In the genomic region with DNA sequence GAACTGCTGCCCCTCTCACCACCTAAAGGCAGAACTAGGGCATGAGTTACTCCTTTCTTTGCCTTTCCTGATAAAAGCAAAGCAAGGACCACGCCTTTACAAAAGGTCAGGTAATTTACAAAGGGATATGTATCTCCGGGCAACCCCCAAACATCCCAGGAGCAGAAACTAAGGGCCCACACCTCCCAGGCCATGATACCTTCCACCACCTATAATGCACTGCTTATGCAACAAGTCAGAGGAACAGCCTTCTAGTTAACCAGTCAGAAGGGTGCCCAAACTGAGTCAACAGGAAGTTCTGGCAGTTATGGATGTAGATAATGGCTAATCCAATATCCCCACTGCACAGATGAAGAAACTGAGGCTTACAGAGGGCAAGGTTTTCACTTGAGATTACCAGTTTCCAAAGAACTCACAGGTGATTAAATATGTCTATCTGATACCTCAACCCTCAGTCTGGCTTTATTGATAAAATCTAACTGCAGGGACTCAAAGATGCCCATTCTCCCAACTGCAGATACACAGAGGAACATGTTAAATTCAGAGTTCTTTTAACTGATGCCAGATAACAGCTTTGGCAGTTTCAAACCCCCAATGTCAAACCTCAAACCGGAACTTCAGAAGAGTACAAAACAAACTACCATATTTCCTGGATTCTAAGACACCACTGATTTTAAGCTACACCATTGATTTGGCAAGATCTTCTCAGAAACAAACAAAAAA, we compare ENCODE assay signal across 9 cellular contexts. TPM values are rescaled to one million over a fixed set of nuclear protein-coding genes. Genes with fewer than 3 reads are reported as not detected.
DNase-seq lines count a peak whose midpoint lies in the region; ATAC-seq, FAIRE-seq and TF ChIP-seq lines count a peak whose summit lies in the region.
"Had no signal": no experiment of that assay in that cellular context is flagged by ENCODE, and none has a peak within 500 bp of the region (broad histone marks: within the 10 kb centered on the region; RNA-seq: fewer than 3 reads in every experiment).

No MANE protein-coding gene starts in this region.

- H3K27me3 Mint-ChIP-seq in activated CD8-positive, alpha-beta memory T cell treated with anti-CD3 and anti-CD28 coated beads, Interleukin-2, amount 10 ng/mL, durations not matched to agents 7 days and 5 days, result no peaks in the 10 kb centered on the region
- H3K27me3 Mint-ChIP-seq in glutamatergic neuron (ENCODE audit: unreplicated experiment), result no peaks in the 10 kb centered on the region

- TF ChIP-seq POLR2A in testis (IDR thresholded peaks at IDR 0.05), result no peak

- peak; percentile 61 for ATAC-seq in activated CD8-positive, alpha-beta memory T cell treated with anti-CD3 and anti-CD28 coated beads, Interleukin-2, amount 10 ng/mL, durations not matched to agents 7 days and 5 days
- ATAC-seq in GM18873 (IDR thresholded peaks at IDR 0.05; ENCODE audit: low FRiP score, unreplicated experiment), result no peak

- peaks cover 15% of the 10 kb centered on the region for H3K9me1 ChIP-seq in keratinocyte (ENCODE audit: control insufficient read depth, extremely low read depth, insufficient read depth, low read length)

- 50 to 54% methylated on average over 3 of the region's 3 CpGs for WGBS in testis, 2 donors

- H3K36me3 ChIP-seq in keratinocyte (ENCODE audit: control insufficient read depth in 2 of 2, extremely low read depth in 1 of 2, insufficient read depth in 2 of 2, low read length in 2 of 2), result peaks cover 5 to 17% of the 10 kb centered on the region in 2 experiments
- H3K36me3 ChIP-seq in testis (ENCODE audit: low read depth, missing control alignments), result no peaks in the 10 kb centered on the region

- no peaks in the 10 kb centered on the region for H3K9me3 ChIP-seq in keratinocyte (ENCODE audit: control insufficient read depth, low read depth, low read length)
- no peaks in the 10 kb centered on the region for H3K9me3 ChIP-seq in testis

- H3K4me3 Mint-ChIP-seq in activated CD8-positive, alpha-beta memory T cell treated with anti-CD3 and anti-CD28 coated beads, Interleukin-2, amount 10 ng/mL, durations not matched to agents 7 days and 5 days, result peak overlapping the region; percentile 74
- H3K4me3 Mint-ChIP-seq in glutamatergic neuron (ENCODE audit: unreplicated experiment), result no peak overlapping the region

- FAIRE-seq in keratinocyte (lab: Jason Lieb, UNC), result peak; percentile 32

- H3K9ac ChIP-seq in keratinocyte (ENCODE audit: control insufficient read depth, extremely low read depth, insufficient read depth, low read length), result peak overlapping the region; percentile 24

- H3K9me3 Mint-ChIP-seq in activated CD8-positive, alpha-beta memory T cell treated with anti-CD3 and anti-CD28 coated beads, Interleukin-2, amount 10 ng/mL, durations not matched to agents 7 days and 5 days (ENCODE audit: low read depth), result no peaks in the 10 kb centered on the region
- peaks cover 3% of the 10 kb centered on the region for H3K9me3 Mint-ChIP-seq in glutamatergic neuron (ENCODE audit: unreplicated experiment)

- H3K27ac ChIP-seq in VCaP, result peak overlapping the region; percentile 85
- H3K27ac ChIP-seq in keratinocyte (ENCODE audit: control insufficient read depth, insufficient read depth, low read length), result peak overlapping the region; percentile 66
- peak overlapping the region; percentile 63 to 82 for H3K27ac ChIP-seq in testis

- intact Hi-C loops in testis (cut with DNase I; ENCODE audit: low total_unique reads), result no loop called here

- H3K4me3 ChIP-seq in keratinocyte (ENCODE audit: control insufficient read depth in 2 of 3, extremely low read depth in 1 of 3, insufficient read depth in 2 of 3, low read depth in 1 of 3, low read length in 3 of 3) (no peak overlapping the region), testis (no peak overlapping the region)

- peak overlapping the region; percentile 88 for H3K27ac Mint-ChIP-seq in activated CD8-positive, alpha-beta memory T cell treated with anti-CD3 and anti-CD28 coated beads, Interleukin-2, amount 10 ng/mL, durations not matched to agents 7 days and 5 days
- no peak overlapping the region for H3K27ac Mint-ChIP-seq in glutamatergic neuron (ENCODE audit: unreplicated experiment)

- H3K4me1 Mint-ChIP-seq in activated CD8-positive, alpha-beta memory T cell treated with anti-CD3 and anti-CD28 coated beads, Interleukin-2, amount 10 ng/mL, durations not matched to agents 7 days and 5 days, result peaks cover 97% of the 10 kb centered on the region
- peaks cover 7% of the 10 kb centered on the region for H3K4me1 Mint-ChIP-seq in glutamatergic neuron (ENCODE audit: low read depth, unreplicated experiment)

- H4K20me1 ChIP-seq in keratinocyte (ENCODE audit: control insufficient read depth, extremely low read depth, insufficient read depth, low read length), result peaks cover 3% of the 10 kb centered on the region

- peaks cover 31% of the 10 kb centered on the region for H3K36me3 Mint-ChIP-seq in activated CD8-positive, alpha-beta memory T cell treated with anti-CD3 and anti-CD28 coated beads, Interleukin-2, amount 10 ng/mL, durations not matched to agents 7 days and 5 days
- no peaks in the 10 kb centered on the region for H3K36me3 Mint-ChIP-seq in glutamatergic neuron (ENCODE audit: unreplicated experiment)

- peaks cover 42% of the 10 kb centered on the region for H3K79me2 ChIP-seq in keratinocyte (ENCODE audit: control insufficient read depth, insufficient read depth, low read length)

- TF ChIP-seq CTCF in VCaP (conservative IDR thresholded peaks at IDR 0.05) (no peak), keratinocyte (optimal IDR thresholded peaks at IDR 0.05 in 1 of 3, IDR thresholded peaks at IDR 0.05 in 1 of 3, conservative IDR thresholded peaks at IDR 0.05 in 1 of 3; ENCODE audit: extremely low read depth in 1 of 3, insufficient read depth in 2 of 3, low read length in 3 of 3) (no peak), testis (IDR thresholded peaks at IDR 0.05) (no peak), glutamatergic neuron (IDR thresholded peaks at IDR 0.05; ENCODE audit: partially characterized antibody, unreplicated experiment) (no peak)

- H3K4me2 ChIP-seq in keratinocyte (ENCODE audit: control insufficient read depth, extremely low read depth, insufficient read depth, low read depth, low read length), result peak overlapping the region; percentile 60

- dilution Hi-C loops in keratinocyte (cut with MboI; ENCODE audit: extremely low pct_ligation_motif_present, low sequenced_read_pairs), result no loop called here

- H3K27me3 ChIP-seq in keratinocyte (ENCODE audit: control insufficient read depth, extremely low read depth, insufficient read depth, low read length), result no peaks in the 10 kb centered on the region
- no peaks in the 10 kb centered on the region for H3K27me3 ChIP-seq in testis

- no peak overlapping the region for H2AFZ ChIP-seq in keratinocyte (ENCODE audit: control insufficient read depth, low read length)

- peak; percentile 67 for DNase-seq in activated CD8-positive, alpha-beta memory T cell treated with anti-CD3 and anti-CD28 coated beads, Interleukin-2, amount 10 ng/mL, durations not matched to agents 7 days and 5 days
- no peak for DNase-seq in activated CD8-positive, alpha-beta memory T cell treated with anti-CD3 and anti-CD28 coated beads for 24 hours
- no peak for DNase-seq in keratinocyte (ENCODE audit: low read depth, low spot score)
- DNase-seq in testis, result no peak
- no peak for DNase-seq in NCI-H226
- no peak for DNase-seq in glutamatergic neuron

- CTCF ChIA-PET in activated CD8-positive, alpha-beta memory T cell treated with anti-CD3 and anti-CD28 coated beads, Interleukin-2, amount 10 ng/mL, durations not matched to agents 7 days and 5 days (lab: Charles Lee), result interaction anchor here (0.8 to 15.0 kb wide), 7 partner anchors 9 to 86 kb away, joined by 3 to 167 read pairs (median 4); partner anchors contain the start of genes CASTOR1 and RNF215

- H3K4me1 ChIP-seq in keratinocyte (ENCODE audit: control insufficient read depth, extremely low read depth, insufficient read depth, low read length) (peaks cover 93% of the 10 kb centered on the region), testis (peaks cover 77% of the 10 kb centered on the region)

RNA-seq across cellular contexts. Expression of gene CASTOR1, which starts 16.8 kb away (rescaled TPM):
- 10 to 100 TPM in 1 of 2 experiments, 1 to 10 TPM in 1; 8.7 to 10.2 TPM for total RNA-seq in activated CD8-positive, alpha-beta memory T cell treated with anti-CD3 and anti-CD28 coated beads, Interleukin-2, amount 10 ng/mL, durations not matched to agents 7 days and 5 days
- polyA plus RNA-seq in keratinocyte (6.7 to 20.0 TPM (median 9.1 TPM) in 3 replicates), testis (ENCODE audit: insufficient read depth, low read depth, low replicate concordance) (32.8 TPM)
- 0.81 TPM for polyA plus RNA-seq in keratinocyte (2011; ENCODE audit: low read depth)
- 8.4 and 12.7 TPM in 2 replicates for polyA plus RNA-seq in keratinocyte (2011; cell fraction: cytosol; rRNA removed)
- 20.0 and 22.1 TPM in 2 replicates for polyA plus RNA-seq in keratinocyte (2011; cell fraction: nucleus; rRNA removed)
- polyA plus RNA-seq in keratinocyte (2012; ENCODE audit: low replicate concordance), result 7.4 and 13.7 TPM in 2 replicates
- 8.1 to 12.6 TPM in 2 of 3 replicates, not detected in the other for polyA minus RNA-seq in keratinocyte
- 30.7 TPM for polyA minus RNA-seq in keratinocyte (2011; cell fraction: cytosol; rRNA and poly(A)+ RNA removed)
- polyA minus RNA-seq in keratinocyte (2011; cell fraction: nucleus; rRNA and poly(A)+ RNA removed), result 5.5 and 6.6 TPM in 2 replicates
- total RNA-seq in testis (10 to 100 TPM; 36.7 to 71.4 TPM), glutamatergic neuron (ENCODE audit: unreplicated experiment) (4.5 TPM)

RNA-seq across cellular contexts. Expression of gene TBC1D10A, which starts 20.7 kb away (rescaled TPM):
- total RNA-seq in activated CD8-positive, alpha-beta memory T cell treated with anti-CD3 and anti-CD28 coated beads, Interleukin-2, amount 10 ng/mL, durations not matched to agents 7 days and 5 days, result 10 to 100 TPM; 32.2 to 48.1 TPM
- polyA plus RNA-seq in keratinocyte, result 15.0 to 27.4 TPM (median 17.8 TPM) in 3 replicates
- 9.0 TPM for polyA plus RNA-seq in keratinocyte (2011; ENCODE audit: low read depth)
- 13.3 and 24.4 TPM in 2 replicates for polyA plus RNA-seq in keratinocyte (2011; cell fraction: cytosol; rRNA removed)
- 35.0 and 48.4 TPM in 2 replicates for polyA plus RNA-seq in keratinocyte (2011; cell fraction: nucleus; rRNA removed)
- polyA plus RNA-seq in keratinocyte (2012; ENCODE audit: low replicate concordance), result 16.3 and 26.8 TPM in 2 replicates
- 12.1 to 20.4 TPM (median 17.8 TPM) in 3 replicates for polyA minus RNA-seq in keratinocyte
- polyA minus RNA-seq in keratinocyte (2011; cell fraction: cytosol; rRNA and poly(A)+ RNA removed), result 27.6 TPM
- 16.2 and 30.5 TPM in 2 replicates for polyA minus RNA-seq in keratinocyte (2011; cell fraction: nucleus; rRNA and poly(A)+ RNA removed)
- total RNA-seq in testis, result 10 to 100 TPM; 48.4 to 79.1 TPM
- 51.0 TPM for polyA plus RNA-seq in testis (ENCODE audit: insufficient read depth, low read depth, low replicate concordance)
- total RNA-seq in glutamatergic neuron (ENCODE audit: unreplicated experiment), result 5.0 TPM

RNA-seq across cellular contexts. Expression of gene OSM, which starts 39.4 kb away (rescaled TPM):
- total RNA-seq in activated CD8-positive, alpha-beta memory T cell treated with anti-CD3 and anti-CD28 coated beads, Interleukin-2, amount 10 ng/mL, durations not matched to agents 7 days and 5 days, result 100 to 1,000 TPM; 122 to 141 TPM
- polyA plus RNA-seq in keratinocyte (not detected in 3 replicates), testis (ENCODE audit: insufficient read depth, low read depth, low replicate concordance) (0.69 TPM)
- not detected for polyA plus RNA-seq in keratinocyte (2011; ENCODE audit: low read depth)
- polyA plus RNA-seq in keratinocyte (2011; cell fraction: cytosol; rRNA removed), result not detected in 2 replicates
- 0.14 and 0.23 TPM in 2 replicates for polyA plus RNA-seq in keratinocyte (2011; cell fraction: nucleus; rRNA removed)
- 0.08 TPM in 1 of 2 replicates, not detected in the other for polyA plus RNA-seq in keratinocyte (2012; ENCODE audit: low replicate concordance)
- not detected in 3 replicates for polyA minus RNA-seq in keratinocyte
- polyA minus RNA-seq in keratinocyte (2011; cell fraction: cytosol; rRNA and poly(A)+ RNA removed), result not detected
- polyA minus RNA-seq in keratinocyte (2011; cell fraction: nucleus; rRNA and poly(A)+ RNA removed), result 0.84 TPM in 1 of 2 replicates, not detected in the other
- total RNA-seq in testis (1 to 10 TPM in 1 of 2 donors, not detected in 1; 1.6 TPM), glutamatergic neuron (ENCODE audit: unreplicated experiment) (not detected)
- polyA plus RNA-seq: BJ had no signal

RNA-seq across cellular contexts. Expression of gene SF3A1, which starts 50.6 kb away (rescaled TPM):
- total RNA-seq in activated CD8-positive, alpha-beta memory T cell treated with anti-CD3 and anti-CD28 coated beads, Interleukin-2, amount 10 ng/mL, durations not matched to agents 7 days and 5 days, result 100 to 1,000 TPM; 214 to 267 TPM
- 17.9 to 63.6 TPM (median 34.2 TPM) in 3 replicates for polyA plus RNA-seq in keratinocyte
- polyA plus RNA-seq in keratinocyte (2011; ENCODE audit: low read depth), result 62.3 TPM
- 30.3 and 56.2 TPM in 2 replicates for polyA plus RNA-seq in keratinocyte (2011; cell fraction: cytosol; rRNA removed)
- 59.8 and 62.1 TPM in 2 replicates for polyA plus RNA-seq in keratinocyte (2011; cell fraction: nucleus; rRNA removed)
- polyA plus RNA-seq in keratinocyte (2012; ENCODE audit: low replicate concordance), result 35.8 and 77.0 TPM in 2 replicates
- 34.8 to 565 TPM (median 64.1 TPM) in 3 replicates for polyA minus RNA-seq in keratinocyte
- polyA minus RNA-seq in keratinocyte (2011; cell fraction: cytosol; rRNA and poly(A)+ RNA removed), result 120 TPM
- polyA minus RNA-seq in keratinocyte (2011; cell fraction: nucleus; rRNA and poly(A)+ RNA removed), result 45.7 and 82.6 TPM in 2 replicates
- 100 to 1,000 TPM; 159 to 174 TPM for total RNA-seq in testis
- 272 TPM for polyA plus RNA-seq in testis (ENCODE audit: insufficient read depth, low read depth, low replicate concordance)
- 157 TPM for total RNA-seq in glutamatergic neuron (ENCODE audit: unreplicated experiment)

RNA-seq across cellular contexts. Expression of gene CCDC157, which starts 50.7 kb away (rescaled TPM):
- total RNA-seq in activated CD8-positive, alpha-beta memory T cell treated with anti-CD3 and anti-CD28 coated beads, Interleukin-2, amount 10 ng/mL, durations not matched to agents 7 days and 5 days, result 1 to 10 TPM; 4.9 to 6.2 TPM
- polyA plus RNA-seq in keratinocyte (1.3 to 2.2 TPM (median 1.6 TPM) in 3 replicates), testis (ENCODE audit: insufficient read depth, low read depth, low replicate concordance) (69.2 TPM)
- polyA plus RNA-seq in keratinocyte (2011; ENCODE audit: low read depth), result 0.94 TPM
- 0.94 and 1.6 TPM in 2 replicates for polyA plus RNA-seq in keratinocyte (2011; cell fraction: cytosol; rRNA removed)
- polyA plus RNA-seq in keratinocyte (2011; cell fraction: nucleus; rRNA removed), result 1.4 and 1.9 TPM in 2 replicates
- 0.49 and 1.6 TPM in 2 replicates for polyA plus RNA-seq in keratinocyte (2012; ENCODE audit: low replicate concordance)
- polyA minus RNA-seq in keratinocyte, result 0.74 to 1.8 TPM (median 0.92 TPM) in 3 replicates
- polyA minus RNA-seq in keratinocyte (2011; cell fraction: cytosol; rRNA and poly(A)+ RNA removed), result 1.2 TPM
- 0.63 and 1.8 TPM in 2 replicates for polyA minus RNA-seq in keratinocyte (2011; cell fraction: nucleus; rRNA and poly(A)+ RNA removed)
- total RNA-seq in testis (10 to 100 TPM; 70.1 to 81.9 TPM), glutamatergic neuron (ENCODE audit: unreplicated experiment) (6.2 TPM)

Comparison
In these comparisons a context has a peak if more than half of its experiments do, and no peak if none do; other contexts are left out.
1. RNA of gene OSM, which starts 39.4 kb away (total RNA-seq): 122 to 141 TPM in activated CD8-positive, alpha-beta memory T cell treated with anti-CD3 and anti-CD28 coated beads, Interleukin-2, amount 10 ng/mL, durations not matched to agents 7 days and 5 days; 1.6 TPM in testis and not detected in glutamatergic neuron (single experiment); every median in the first group is over 10 times any median in the second.
2. Peak in every context shown above with its lines, with median percentiles within 50 percentile points of each other: H3K27ac ChIP-seq.